Comparison of ENCODE assay signal across 8 cellular contexts in the genomic region with DNA sequence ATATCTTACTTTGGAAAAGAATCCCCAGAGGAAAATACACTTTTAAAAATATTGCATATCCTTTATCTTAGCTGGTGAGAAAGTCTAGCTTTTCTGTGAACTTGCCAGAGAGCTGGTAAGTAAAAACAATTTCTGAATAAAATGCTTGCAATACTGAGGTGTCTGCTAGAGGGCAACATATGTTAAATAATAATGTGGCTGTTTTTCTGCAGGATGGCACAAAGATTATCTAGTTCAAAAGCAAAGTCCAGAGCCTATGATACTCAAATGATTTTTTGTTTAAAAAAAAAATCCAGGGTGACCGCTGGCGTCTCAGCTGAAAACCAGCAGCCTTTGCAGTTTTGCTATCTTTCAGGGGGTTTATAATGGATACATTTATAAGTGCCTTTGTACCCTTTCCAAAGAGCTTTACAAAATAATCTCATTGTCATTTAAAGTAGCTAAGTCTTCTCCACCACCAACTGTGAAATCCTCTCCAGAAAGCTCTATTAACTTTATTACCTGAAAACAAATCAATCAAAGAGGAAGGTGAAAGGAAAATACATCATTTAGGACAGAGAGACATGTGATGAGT.
DNase-seq lines count a peak whose midpoint lies in the region; ATAC-seq and TF ChIP-seq lines count a peak whose summit lies in the region.

No MANE protein-coding gene starts in this region.

- no peak overlapping the region for H3K4me3 ChIP-seq in Jurkat, Clone E6-1 (ENCODE audit: low read length)
- H3K4me3 ChIP-seq in RWPE2 (ENCODE audit: severe bottlenecking) (no peak overlapping the region), thyroid gland (replicated peaks in 1 of 3) (no peak overlapping the region)

- no peaks in the 10 kb centered on the region for H3K36me3 ChIP-seq in RWPE2 (ENCODE audit: low read depth)
- H3K36me3 ChIP-seq in thyroid gland, result no peaks in the 10 kb centered on the region

- 18 to 37% methylated on average over 2 of the region's 2 CpGs for WGBS in thyroid gland, 2 donors

- no peak for ATAC-seq in RWPE2 (ENCODE audit: low read depth)
- ATAC-seq in HG02885 (IDR thresholded peaks at IDR 0.05; ENCODE audit: poor library complexity, unreplicated experiment), result no peak

- H3K9me3 ChIP-seq in RWPE2 (ENCODE audit: severe bottlenecking) (no peaks in the 10 kb centered on the region), thyroid gland (no peaks in the 10 kb centered on the region)

- intact Hi-C loops in thyroid gland (cut with DNase I), result loop anchor here (5.0 kb wide), 1 partner anchor 421 kb away; no protein-coding TSS in a partner anchor

- DNase-seq in COR-L47 (lab: John Stamatoyannopoulos, UW), result peak; percentile 28
- DNase-seq in Jurkat, Clone E6-1 (ENCODE audit: low read depth, low spot score), result peak; percentile 28
- DNase-seq in RWPE2 (ENCODE audit: low spot score), result no peak
- DNase-seq in foreskin melanocyte, result peak; percentile 64
- DNase-seq in thyroid gland, result no peak
- no peak for DNase-seq in T-helper 9 cell
- DNase-seq in NCI-H510A treated with DMSO at 0.1 percent for 48 hours (lab: John Stamatoyannopoulos, UW), result no peak

- H3K27ac ChIP-seq in RWPE2 (ENCODE audit: poor library complexity, severe bottlenecking) (no peak overlapping the region), thyroid gland (no peak overlapping the region)

- no peaks in the 10 kb centered on the region for H3K4me1 ChIP-seq in RWPE2 (ENCODE audit: insufficient read depth, poor library complexity, severe bottlenecking)
- no peaks in the 10 kb centered on the region for H3K4me1 ChIP-seq in thyroid gland

- H3K27me3 ChIP-seq in RWPE2 (ENCODE audit: insufficient read depth, poor library complexity, severe bottlenecking) (no peaks in the 10 kb centered on the region), thyroid gland (no peaks in the 10 kb centered on the region)

- no peak for TF ChIP-seq POLR2A in thyroid gland (IDR thresholded peaks at IDR 0.05)

- TF ChIP-seq CTCF in RWPE2 (IDR thresholded peaks at IDR 0.05; ENCODE audit: poor library complexity, severe bottlenecking), result peak; percentile 53
- peak in 4 of 6 experiments; percentile 26 to 76 (median 66) for TF ChIP-seq CTCF in thyroid gland (IDR thresholded peaks at IDR 0.05)

Comparison
In these comparisons a context has a peak if more than half of its experiments do, and no peak if none do; other contexts are left out.
1. DNase-seq: peak in COR-L47 (single experiment), Jurkat, Clone E6-1 (single experiment) and foreskin melanocyte (single experiment); none in RWPE2 (single experiment), thyroid gland (0 of 2), T-helper 9 cell (single experiment) and NCI-H510A treated with DMSO at 0.1 percent for 48 hours (single experiment).